In the genomic region with DNA sequence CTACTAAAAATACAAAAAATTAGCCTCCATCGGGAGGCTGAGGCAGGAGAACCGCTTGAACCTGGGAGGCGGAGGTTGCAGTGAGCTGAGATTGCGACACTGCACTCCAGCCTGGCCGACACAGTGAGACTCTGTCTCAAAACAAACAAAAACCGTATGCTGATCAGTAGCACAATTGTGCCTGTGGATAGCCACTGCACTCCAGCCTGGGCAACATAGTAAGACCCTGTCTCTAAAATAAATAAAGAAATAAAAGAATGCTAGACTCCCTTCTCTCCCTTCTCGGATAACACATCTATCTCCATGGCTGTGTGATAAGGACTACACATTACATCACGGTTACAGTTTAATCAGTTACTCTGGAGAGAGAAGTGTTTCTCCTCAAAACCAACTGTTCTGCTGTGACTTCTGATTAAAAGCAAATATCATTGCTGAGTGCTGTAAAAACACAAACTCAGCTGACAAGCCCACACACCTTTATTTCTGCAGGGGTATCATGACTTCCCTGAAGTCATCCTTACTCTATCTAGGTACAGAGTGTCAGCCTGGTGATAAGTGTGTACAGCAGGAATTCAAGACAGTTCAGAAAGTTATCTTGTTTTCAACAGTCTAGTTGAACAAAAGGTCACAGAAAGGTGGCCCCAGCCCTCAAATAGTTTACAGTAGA, we compare ENCODE assay signal across 28 cellular contexts. TPM values are rescaled to one million over a fixed set of nuclear protein-coding genes. Genes with fewer than 3 reads are reported as not detected.
A peak's percentile ranks its signal among the peaks of the same experiment; 100 is the strongest.
DNase-seq lines count a peak whose midpoint lies in the region; FAIRE-seq and TF ChIP-seq lines count a peak whose summit lies in the region.
"Had no signal": no experiment of that assay in that cellular context is flagged by ENCODE, and none has a peak within 500 bp of the region (broad histone marks: within the 10 kb centered on the region; RNA-seq: fewer than 3 reads in every experiment).

No MANE protein-coding gene starts in this region.

- no peaks in the 10 kb centered on the region for H3K23me2 ChIP-seq in H1 (ENCODE audit: low read depth, low read length)

- no peak overlapping the region for H2BK15ac ChIP-seq in H1 (ENCODE audit: low read length)
- no peak overlapping the region for H2BK15ac ChIP-seq in mesenchymal stem cell (ENCODE audit: low read depth, poor library complexity, severe bottlenecking)

- no peak overlapping the region for H3K27ac Mint-ChIP-seq in T-helper 2 cell treated with Interferon-gamma antibody and Interleukin-4, amounts not matched to agents 5 μg/mL and 100 μg/mL, for 36 hours
- H3K27ac Mint-ChIP-seq: activated naive CD4-positive, alpha-beta T cell treated with anti-CD3 and anti-CD28 coated beads, Interleukin-2, amount 50 U/mL, for 72 hours; dendritic cell treated with granulocyte-macrophage colony-stimulating factor and Interleukin-4, amounts not matched to agents 40 ng/mL and 50 ng/mL, for 4 days had no signal

- no peak overlapping the region for H3K23ac ChIP-seq in H1 (ENCODE audit: insufficient read length)
- H3K23ac ChIP-seq in mesenchymal stem cell (ENCODE audit: low read length in 2 of 2), result no peak overlapping the region

- no peaks in the 10 kb centered on the region for H3K9me3 Mint-ChIP-seq in T-helper 2 cell treated with Interferon-gamma antibody and Interleukin-4, amounts not matched to agents 5 μg/mL and 100 μg/mL, for 36 hours
- H3K9me3 Mint-ChIP-seq: activated naive CD4-positive, alpha-beta T cell treated with anti-CD3 and anti-CD28 coated beads, Interleukin-2, amount 50 U/mL, for 72 hours; brain; dendritic cell treated with granulocyte-macrophage colony-stimulating factor and Interleukin-4, amounts not matched to agents 40 ng/mL and 50 ng/mL, for 4 days had no signal

- H3K14ac ChIP-seq in H1 (ENCODE audit: insufficient read length) (no peak overlapping the region), mesenchymal stem cell (ENCODE audit: low read length in 2 of 2) (no peak overlapping the region)

- H3K36me3 ChIP-seq in H1 (ENCODE audit: control insufficient read depth in 2 of 4, insufficient read depth in 4 of 4, low read length in 3 of 4), result no peaks in the 10 kb centered on the region
- no peaks in the 10 kb centered on the region for H3K36me3 ChIP-seq in mesenchymal stem cell (ENCODE audit: control insufficient read depth in 1 of 2, insufficient read depth in 2 of 2, low read depth in 1 of 2, low read length in 2 of 2)
- no peaks in the 10 kb centered on the region for H3K36me3 ChIP-seq in small intestine (ENCODE audit: control insufficient read depth in 2 of 2, insufficient read depth in 2 of 2, low read length in 2 of 2)
- no peaks in the 10 kb centered on the region for H3K36me3 ChIP-seq in thyroid gland
- H3K36me3 ChIP-seq: BE2C, sigmoid colon, SJSA1, tibial nerve had no signal

- no peak for FAIRE-seq in H1 (lab: Jason Lieb, UNC)
- no peak for FAIRE-seq in small intestine (lab: Jason Lieb, UNC)
- FAIRE-seq in RCC 7860 (lab: Jason Lieb, UNC), result no peak
- FAIRE-seq: frontal cortex, kidney had no signal

- no peaks in the 10 kb centered on the region for H3K79me1 ChIP-seq in H1 (ENCODE audit: low read depth, low read length)
- no peaks in the 10 kb centered on the region for H3K79me1 ChIP-seq in mesenchymal stem cell (replicated peaks; ENCODE audit: low read length, poor library complexity, severe bottlenecking)

- no peaks in the 10 kb centered on the region for H4K20me1 ChIP-seq in H1 (replicated peaks in 1 of 2; ENCODE audit: control insufficient read depth in 1 of 2, insufficient read depth in 2 of 2, low read length in 2 of 2)

- TF ChIP-seq EP300 in H1 (IDR thresholded peaks at IDR 0.05; ENCODE audit: borderline replicate concordance in 1 of 2, low read depth in 2 of 2, low read length in 2 of 2), result no peak

- peaks cover 4% of the 10 kb centered on the region for H3K4me1 Mint-ChIP-seq in T-helper 2 cell treated with Interferon-gamma antibody and Interleukin-4, amounts not matched to agents 5 μg/mL and 100 μg/mL, for 36 hours (ENCODE audit: low read depth)

- H3K79me2 ChIP-seq in H1 (ENCODE audit: control insufficient read depth in 1 of 2, insufficient read depth in 2 of 2, low read length in 2 of 2), result no peaks in the 10 kb centered on the region

- no peak overlapping the region for H2BK20ac ChIP-seq in H1 (ENCODE audit: low read length)

- POLR2A ChIA-PET in H1 (lab: Charles Lee; ENCODE audit: partially characterized antibody), result interaction anchor here (0.9 to 1.7 kb wide), 2 partner anchors 11 to 30 kb away, joined by 3 read pairs; no protein-coding TSS in a partner anchor

- H2BK5ac ChIP-seq in H1 (ENCODE audit: low read depth, low read length), result no peak overlapping the region
- H2BK5ac ChIP-seq in mesenchymal stem cell (ENCODE audit: low read depth, low read length, poor library complexity, severe bottlenecking), result no peak overlapping the region

- peak; percentile 57 for DNase-seq in OCI-M1 (lab: John Stamatoyannopoulos, UW)
- no peak for DNase-seq in H1 (ENCODE audit: low read depth in 1 of 2, low spot score in 2 of 2)
- peak; percentile 34 for DNase-seq in mesenchymal stem cell
- peak; percentile 50 for DNase-seq in small intestine
- DNase-seq in T-helper 2 cell treated with Interferon-gamma antibody and Interleukin-4, amounts not matched to agents 5 μg/mL and 100 μg/mL, for 36 hours (ENCODE audit: low spot score), result no peak
- DNase-seq in thyroid gland, result no peak
- no peak for DNase-seq in RCC 7860 (ENCODE audit: low spot score)
- DNase-seq: activated CD4-positive, CD25-positive, alpha-beta regulatory T cell treated with anti-CD3 and anti-CD28 coated beads, Interleukin-2, amount 50 U/mL, for 72 hours; activated CD8-positive, alpha-beta memory T cell treated with anti-CD3 and anti-CD28 coated beads for 24 hours; activated T-cell treated with anti-CD3 and anti-CD28 coated beads, Interleukin-2, amount 50 U/mL, for 48 hours; BE2C; GOT3; kidney; mucosa of descending colon; NCI-H1436; NCI-H2171 treated with DMSO at 0.1 percent for 48 hours; NCI-H748 treated with DMSO at 0.1 percent for 48 hours; occipital lobe; sigmoid colon; stimulated activated CD4-positive, alpha-beta T cell treated with anti-CD3 and anti-CD28 coated beads, Interleukin-1b, Interleukin-23, amount 100 ng/mL, for 48 hours; stimulated activated naive CD8-positive, alpha-beta T cell treated with anti-CD3 and anti-CD28 coated beads, Interleukin-15, Interleukin-2, amounts not matched to agents 100 U/mL and 50 U/mL, for 24 hours; T-helper 2 cell had no signal

- H4K5ac ChIP-seq in H1 (ENCODE audit: insufficient read length, low read depth, low read length), result no peak overlapping the region

- no peaks in the 10 kb centered on the region for H3K36me3 Mint-ChIP-seq in T-helper 2 cell treated with Interferon-gamma antibody and Interleukin-4, amounts not matched to agents 5 μg/mL and 100 μg/mL, for 36 hours (ENCODE audit: low read depth)
- H3K36me3 Mint-ChIP-seq: activated naive CD4-positive, alpha-beta T cell treated with anti-CD3 and anti-CD28 coated beads, Interleukin-2, amount 50 U/mL, for 72 hours; brain had no signal

- TF ChIP-seq POLR2A in H1 (IDR thresholded peaks at IDR 0.05; ENCODE audit: control extremely low read depth in 1 of 2, low read depth in 2 of 2, low read length in 2 of 2) (no peak), thyroid gland (IDR thresholded peaks at IDR 0.05) (no peak)

- no peak overlapping the region for H3K18ac ChIP-seq in H1 (ENCODE audit: extremely low read depth, low read length)
- no peak overlapping the region for H3K18ac ChIP-seq in mesenchymal stem cell (ENCODE audit: low read depth in 1 of 2, low read length in 2 of 2)

- intact Hi-C loops in thyroid gland (cut with DNase I), result no loop called here

- 92% methylated on average over 8 of the region's 8 CpGs; no CpG with 5 or more reads in 1 of the 2 experiments for WGBS in H1 (ENCODE audit: extremely low coverage in 1 of 2, insufficient coverage in 1 of 2, insufficient read length in 1 of 2, insufficient replicate concordance in 2 of 2, low coverage in 1 of 2, low lambda C conversion rate in 2 of 2, missing lambda C conversion rate in 1 of 2), 2 experiments
- WGBS in mesenchymal stem cell, result 89% methylated on average over 8 of the region's 8 CpGs
- 32 to 65% (median 39%) methylated on average over 8 of the region's 8 CpGs for WGBS in small intestine, 3 donors
- 71 to 82% methylated on average over 8 of the region's 8 CpGs for WGBS in thyroid gland, 2 donors

- no peak overlapping the region for H3K4me3 ChIP-seq in H1 (ENCODE audit: extremely low read depth in 1 of 4, insufficient read depth in 2 of 4, low read depth in 3 of 4, low read length in 4 of 4)
- H3K4me3 ChIP-seq in mesenchymal stem cell (ENCODE audit: insufficient read depth in 1 of 2, low read depth in 1 of 2, low read length in 2 of 2), result no peak overlapping the region
- no peak overlapping the region for H3K4me3 ChIP-seq in small intestine (ENCODE audit: low read depth in 1 of 2, low read length in 2 of 2)
- H3K4me3 ChIP-seq in thyroid gland (replicated peaks in 1 of 3), result no peak overlapping the region
- H3K4me3 ChIP-seq: mucosa of descending colon, sigmoid colon, SJSA1, tibial nerve had no signal

- no peaks in the 10 kb centered on the region for H3K9me3 ChIP-seq in H1 (ENCODE audit: insufficient read depth in 2 of 2, low read depth in 1 of 2, low read length in 1 of 2)
- no peaks in the 10 kb centered on the region for H3K9me3 ChIP-seq in mesenchymal stem cell (ENCODE audit: control insufficient read depth, low read length)
- no peaks in the 10 kb centered on the region for H3K9me3 ChIP-seq in small intestine (ENCODE audit: control insufficient read depth, low read depth)
- no peaks in the 10 kb centered on the region for H3K9me3 ChIP-seq in thyroid gland
- H3K9me3 ChIP-seq: BE2C, mucosa of descending colon, sigmoid colon, SJSA1, tibial nerve had no signal

- H2AK5ac ChIP-seq in H1 (ENCODE audit: low read depth, low read length), result no peak overlapping the region
- H2AK5ac ChIP-seq in mesenchymal stem cell (ENCODE audit: low read length, severe bottlenecking), result no peak overlapping the region

- H4K91ac ChIP-seq in H1 (replicated peaks; ENCODE audit: insufficient read length, low read length) (no peak overlapping the region), mesenchymal stem cell (ENCODE audit: low read length) (no peak overlapping the region)

- H4K8ac ChIP-seq in H1 (ENCODE audit: extremely low read depth, insufficient read depth, low read length) (no peak overlapping the region), mesenchymal stem cell (ENCODE audit: low read length) (no peak overlapping the region)

- H3K27ac ChIP-seq in H1 (ENCODE audit: low read depth, low read length), result no peak overlapping the region
- no peak overlapping the region for H3K27ac ChIP-seq in mesenchymal stem cell (ENCODE audit: low read length, poor library complexity, severe bottlenecking)
- H3K27ac ChIP-seq in small intestine (ENCODE audit: low read depth in 1 of 2, low read length in 1 of 2), result no peak overlapping the region
- H3K27ac ChIP-seq in thyroid gland, result no peak overlapping the region
- H3K27ac ChIP-seq: sigmoid colon, SJSA1, tibial nerve had no signal

- H3K56ac ChIP-seq in H1 (replicated peaks; ENCODE audit: insufficient read length, low read depth, low read length), result no peak overlapping the region

- no peaks in the 10 kb centered on the region for H3K4me1 ChIP-seq in H1 (replicated peaks in 1 of 4; ENCODE audit: control insufficient read depth in 3 of 4, insufficient read depth in 4 of 4, low read length in 3 of 4)
- H3K4me1 ChIP-seq in mesenchymal stem cell (ENCODE audit: control insufficient read depth, insufficient read depth, low read depth, low read length), result no peaks in the 10 kb centered on the region
- H3K4me1 ChIP-seq in small intestine (ENCODE audit: control insufficient read depth in 2 of 2, insufficient read depth in 1 of 2, low read depth in 1 of 2, low read length in 1 of 2), result peaks cover 0 to 2% of the 10 kb centered on the region in 2 donors
- no peaks in the 10 kb centered on the region for H3K4me1 ChIP-seq in thyroid gland
- H3K4me1 ChIP-seq: BE2C, tibial nerve had no signal

- no peaks in the 10 kb centered on the region for H3K27me3 ChIP-seq in H1 (replicated peaks in 1 of 4; ENCODE audit: control insufficient read depth in 3 of 4, extremely low read depth in 1 of 4, insufficient read depth in 3 of 4, low read length in 3 of 4)
- peaks cover 0 to 4% of the 10 kb centered on the region in 2 experiments for H3K27me3 ChIP-seq in mesenchymal stem cell (ENCODE audit: control insufficient read depth in 1 of 2, insufficient read depth in 1 of 2, low read length in 2 of 2)
- H3K27me3 ChIP-seq in small intestine (ENCODE audit: control insufficient read depth in 2 of 2, insufficient read depth in 2 of 2, low read length in 2 of 2), result no peaks in the 10 kb centered on the region
- H3K27me3 ChIP-seq in thyroid gland, result no peaks in the 10 kb centered on the region
- H3K27me3 ChIP-seq: BE2C, sigmoid colon, SJSA1, tibial nerve had no signal

- no peak overlapping the region for H2BK12ac ChIP-seq in H1 (ENCODE audit: low read depth, low read length)
- no peak overlapping the region for H2BK12ac ChIP-seq in mesenchymal stem cell (ENCODE audit: low read length in 2 of 2)

- H3K9ac ChIP-seq in H1 (replicated peaks in 1 of 4; ENCODE audit: extremely low read depth in 1 of 4, low read depth in 3 of 4, low read length in 3 of 4), result no peak overlapping the region
- H3K9ac ChIP-seq in mesenchymal stem cell (ENCODE audit: low read length), result no peak overlapping the region

- no peak for TF ChIP-seq RAD21 in H1 (IDR thresholded peaks at IDR 0.05 in 1 of 2, conservative IDR thresholded peaks at IDR 0.05 in 1 of 2; ENCODE audit: low read depth in 2 of 2, low read length in 2 of 2)

- TF ChIP-seq CTCF in H1 (IDR thresholded peaks at IDR 0.05; ENCODE audit: control extremely low read depth in 1 of 3, insufficient read depth in 1 of 3, low read depth in 1 of 3, low read length in 3 of 3), result no peak
- no peak for TF ChIP-seq CTCF in thyroid gland (IDR thresholded peaks at IDR 0.05)

- H3K4ac ChIP-seq in H1 (replicated peaks; ENCODE audit: insufficient read length, low read depth, low read length), result no peak overlapping the region
- no peak overlapping the region for H3K4ac ChIP-seq in mesenchymal stem cell (ENCODE audit: low read depth in 1 of 2, low read length in 2 of 2)

- CTCF ChIA-PET in H1 (lab: Charles Lee; ENCODE audit: partially characterized antibody), result interaction anchor here (0.6 to 2.3 kb wide), 5 partner anchors 31 to 989 kb away, joined by 3 to 6 read pairs (median 3); no protein-coding TSS in a partner anchor

- H3K27me3 Mint-ChIP-seq in T-helper 2 cell treated with Interferon-gamma antibody and Interleukin-4, amounts not matched to agents 5 μg/mL and 100 μg/mL, for 36 hours (ENCODE audit: low read depth), result peaks cover 2% of the 10 kb centered on the region
- H3K27me3 Mint-ChIP-seq: brain had no signal

- H3K4me2 ChIP-seq in H1 (ENCODE audit: insufficient read depth in 1 of 2, low read depth in 2 of 2, low read length in 2 of 2) (no peak overlapping the region), mesenchymal stem cell (ENCODE audit: low read length, poor library complexity, severe bottlenecking) (no peak overlapping the region)

- no peak overlapping the region for H2BK120ac ChIP-seq in H1 (replicated peaks; ENCODE audit: low read depth, low read length)
- H2BK120ac ChIP-seq in mesenchymal stem cell (ENCODE audit: low read depth, low read length), result no peak overlapping the region

- H2AFZ ChIP-seq in H1 (ENCODE audit: low read length) (no peak overlapping the region), mesenchymal stem cell (ENCODE audit: low read depth, low read length) (no peak overlapping the region)

- no peak overlapping the region for H3K4me3 Mint-ChIP-seq in T-helper 2 cell treated with Interferon-gamma antibody and Interleukin-4, amounts not matched to agents 5 μg/mL and 100 μg/mL, for 36 hours
- H3K4me3 Mint-ChIP-seq: brain; dendritic cell treated with granulocyte-macrophage colony-stimulating factor and Interleukin-4, amounts not matched to agents 40 ng/mL and 50 ng/mL, for 4 days had no signal

RNA-seq across cellular contexts. Expression of gene ARHGAP19, which starts 5.3 kb away (rescaled TPM):
- total RNA-seq in H1 (2021; fragmentation: NEBNext Ultra II Directional; extraction: Animal tissue kit (Norgen Biotek cat#: 25700)), result 32.1 and 33.4 TPM in 2 replicates
- polyA plus RNA-seq in H1 (2011; rRNA removed) (9.5 and 13.3 TPM in 2 replicates), small intestine (1 to 10 TPM; 2.2 to 5.0 (median 2.5) TPM)
- 19.2 TPM for polyA plus RNA-seq in H1 (2011; cell fraction: cytosol; rRNA removed)
- polyA plus RNA-seq in H1 (2011; cell fraction: nucleus; rRNA removed), result 9.8 TPM
- 16.8 to 21.9 TPM (median 18.8 TPM) in 4 replicates for polyA plus RNA-seq in H1 (2012, experiment 1 of 2)
- polyA plus RNA-seq in H1 (2012, experiment 2 of 2), result 2.7 TPM
- 15.0 TPM for polyA plus RNA-seq in H1 (2013, experiment 1 of 2)
- polyA plus RNA-seq in H1 (2013, experiment 2 of 2), result 17.4 TPM
- 20.2 and 23.3 TPM in 2 replicates for polyA minus RNA-seq in H1 (2011; rRNA and poly(A)+ RNA removed)
- 16.4 TPM for polyA minus RNA-seq in H1 (2011; cell fraction: cytosol; rRNA and poly(A)+ RNA removed)
- 11.4 TPM for polyA minus RNA-seq in H1 (2011; cell fraction: nucleus; rRNA and poly(A)+ RNA removed)
- 6.8 TPM for polyA plus RNA-seq in mesenchymal stem cell (2013, experiment 1 of 2)
- 6.5 TPM for polyA plus RNA-seq in mesenchymal stem cell (2013, experiment 2 of 2)
- total RNA-seq in thyroid gland, result 10 to 100 TPM in 1 of 4 donors, 1 to 10 TPM in 3; 7.0 to 11.0 (median 8.5) TPM

RNA-seq across cellular contexts. Expression of gene FRAT1, which starts 21.4 kb away (rescaled TPM):
- total RNA-seq in H1 (2021; fragmentation: NEBNext Ultra II Directional; extraction: Animal tissue kit (Norgen Biotek cat#: 25700)), result 4.8 and 5.2 TPM in 2 replicates
- polyA plus RNA-seq in H1 (2011; rRNA removed) (1.9 and 3.4 TPM in 2 replicates), small intestine (1 to 10 TPM; 3.8 to 6.1 (median 5.6) TPM)
- 2.9 TPM for polyA plus RNA-seq in H1 (2011; cell fraction: cytosol; rRNA removed)
- polyA plus RNA-seq in H1 (2011; cell fraction: nucleus; rRNA removed), result 3.3 TPM
- 1.8 to 5.4 TPM (median 3.5 TPM) in 4 replicates for polyA plus RNA-seq in H1 (2012, experiment 1 of 2)
- polyA plus RNA-seq in H1 (2012, experiment 2 of 2), result 3.3 TPM
- 1.7 TPM for polyA plus RNA-seq in H1 (2013, experiment 1 of 2)
- polyA plus RNA-seq in H1 (2013, experiment 2 of 2), result 1.7 TPM
- polyA minus RNA-seq in H1 (2011; rRNA and poly(A)+ RNA removed), result 1.3 and 2.4 TPM in 2 replicates
- polyA minus RNA-seq in H1 (2011; cell fraction: cytosol; rRNA and poly(A)+ RNA removed), result 5.1 TPM
- polyA minus RNA-seq in H1 (2011; cell fraction: nucleus; rRNA and poly(A)+ RNA removed), result 7.8 TPM
- polyA plus RNA-seq in mesenchymal stem cell (2013, experiment 1 of 2), result 0.88 TPM
- polyA plus RNA-seq in mesenchymal stem cell (2013, experiment 2 of 2), result 0.79 TPM
- 1 to 10 TPM; 5.3 to 8.7 (median 6.6) TPM for total RNA-seq in thyroid gland

RNA-seq across cellular contexts. Expression of gene FRAT2, which starts 36.8 kb away (rescaled TPM):
- 83.0 and 87.7 TPM in 2 replicates for total RNA-seq in H1 (2021; fragmentation: NEBNext Ultra II Directional; extraction: Animal tissue kit (Norgen Biotek cat#: 25700))
- polyA plus RNA-seq in H1 (2011; rRNA removed) (47.4 and 58.4 TPM in 2 replicates), small intestine (10 to 100 TPM; 23.2 to 38.2 (median 32.5) TPM)
- polyA plus RNA-seq in H1 (2011; cell fraction: cytosol; rRNA removed), result 54.6 TPM
- polyA plus RNA-seq in H1 (2011; cell fraction: nucleus; rRNA removed), result 29.8 TPM
- polyA plus RNA-seq in H1 (2012, experiment 1 of 2), result 50.6 to 52.8 TPM (median 51.5 TPM) in 4 replicates
- 75.4 TPM for polyA plus RNA-seq in H1 (2012, experiment 2 of 2)
- polyA plus RNA-seq in H1 (2013, experiment 1 of 2), result 43.8 TPM
- 43.0 TPM for polyA plus RNA-seq in H1 (2013, experiment 2 of 2)
- polyA minus RNA-seq in H1 (2011; rRNA and poly(A)+ RNA removed), result 18.1 and 25.2 TPM in 2 replicates
- 32.4 TPM for polyA minus RNA-seq in H1 (2011; cell fraction: cytosol; rRNA and poly(A)+ RNA removed)
- 34.7 TPM for polyA minus RNA-seq in H1 (2011; cell fraction: nucleus; rRNA and poly(A)+ RNA removed)
- polyA plus RNA-seq in mesenchymal stem cell (2013, experiment 1 of 2), result 4.1 TPM
- 4.2 TPM for polyA plus RNA-seq in mesenchymal stem cell (2013, experiment 2 of 2)
- total RNA-seq in thyroid gland, result 10 to 100 TPM; 19.5 to 23.2 (median 21.8) TPM

Comparison
In these comparisons a context has a peak if more than half of its experiments do, and no peak if none do; other contexts are left out.
1. DNase-seq: peak in OCI-M1 (single experiment), mesenchymal stem cell (single experiment) and small intestine (single experiment); none in H1 (0 of 2), T-helper 2 cell treated with Interferon-gamma antibody and Interleukin-4, amounts not matched to agents 5 μg/mL and 100 μg/mL, for 36 hours (single experiment), thyroid gland (0 of 2) and RCC 7860 (single experiment).